In genomic region chr9:137358126-137358525, GRCh38 we compare ENCODE assay signal across 15 cellular contexts. TPM values are rescaled to one million over a fixed set of nuclear protein-coding genes. Genes with fewer than 3 reads are reported as not detected.
DNase-seq lines count a peak whose midpoint lies in the region; ATAC-seq and TF ChIP-seq lines count a peak whose summit lies in the region.
"Had no signal": no experiment of that assay in that cellular context is flagged by ENCODE, and none has a peak within 500 bp of the region (broad histone marks: within the 10 kb centered on the region; RNA-seq: fewer than 3 reads in every experiment).

No MANE protein-coding gene starts in this region.

- H3K14ac ChIP-seq in IMR-90 (replicated peaks; ENCODE audit: low read depth, low read length), result no peak overlapping the region

- no peak overlapping the region for H2AK5ac ChIP-seq in IMR-90 (ENCODE audit: low read depth, low read length)

- no peak overlapping the region for H3K18ac ChIP-seq in IMR-90 (ENCODE audit: low read depth, low read length)

- BruUV-seq in IMR-90 (replicated peaks; lab: Mats Ljungman, UMichigan), result no TSS peak

- no peak overlapping the region for H3K4me3 ChIP-seq in IMR-90 (ENCODE audit: insufficient read depth, low read depth, low read length)
- no peak overlapping the region for H3K4me3 ChIP-seq in upper lobe of right lung

- no peak for TF ChIP-seq POLR2A in IMR-90 (IDR thresholded peaks at IDR 0.05; ENCODE audit: low read depth, low read length)

- in situ Hi-C loops in IMR-90 (cut with MboI; ENCODE audit: low sequenced_read_pairs), result no loop called here

- no peak overlapping the region for H3K23ac ChIP-seq in IMR-90 (ENCODE audit: low read depth, low read length)

- H2BK15ac ChIP-seq in IMR-90 (ENCODE audit: low read depth, low read length), result no peak overlapping the region

- TF ChIP-seq CTCF in GM10266 (IDR thresholded peaks at IDR 0.05; ENCODE audit: control insufficient read depth, insufficient read depth, low read depth, missing control alignments), result no peak
- no peak for TF ChIP-seq CTCF in IMR-90 (conservative IDR thresholded peaks at IDR 0.05; ENCODE audit: low read depth, low read length)
- TF ChIP-seq CTCF in upper lobe of right lung (IDR thresholded peaks at IDR 0.05), result no peak

- no peak overlapping the region for H2BK20ac ChIP-seq in IMR-90 (ENCODE audit: low read depth, low read length)

- H3K27me3 ChIP-seq in IMR-90 (ENCODE audit: control insufficient read depth, insufficient read depth, low read length) (no peaks in the 10 kb centered on the region), upper lobe of right lung (no peaks in the 10 kb centered on the region)

- no peaks in the 10 kb centered on the region for H4K20me1 ChIP-seq in IMR-90 (ENCODE audit: insufficient read depth, low read length)

- ATAC-seq in IMR-90 (ENCODE audit: low read depth), result no peak
- no peak for ATAC-seq in upper lobe of right lung
- ATAC-seq: CD8-positive, alpha-beta T cell; HCT116 had no signal

- intact Hi-C loops in IMR-90 (cut with micrococcal nuclease), result no loop called here
- intact Hi-C loops in upper lobe of right lung (cut with DNase I), result no loop called here

- peak; percentile 6 for DNase-seq in GM10266 (ENCODE audit: extremely low spot score)
- DNase-seq in IMR-90, result no peak
- peak; percentile 72 for DNase-seq in mesenteric fat pad (ENCODE audit: low spot score)
- peak; percentile 49 for DNase-seq in upper lobe of right lung
- no peak for DNase-seq in NCI-H446 (lab: John Stamatoyannopoulos, UW)
- DNase-seq in substantia nigra (lab: John Stamatoyannopoulos, UW), result no peak
- DNase-seq in ecto neural progenitor cell (ENCODE audit: low spot score), result no peak
- DNase-seq: BE2C; CD8-positive, alpha-beta T cell; COR-L47; DMS153; DMS79 treated with DMSO at 0.1 percent for 48 hours; EL had no signal

- CTCF ChIA-PET in IMR-90 (lab: Yijun Ruan, JAX), result no interaction called here

- H3K79me1 ChIP-seq in IMR-90 (ENCODE audit: low read depth in 1 of 2, low read length in 2 of 2), result no peaks in the 10 kb centered on the region

- no peak overlapping the region for H4K5ac ChIP-seq in IMR-90 (ENCODE audit: low read depth, low read length)

- H3K27ac ChIP-seq in IMR-90 (ENCODE audit: insufficient read depth, low read length), result no peak overlapping the region
- H3K27ac ChIP-seq in upper lobe of right lung, result no peak overlapping the region
- H3K27ac ChIP-seq in substantia nigra (ENCODE audit: low read depth, low read length, poor library complexity, severe bottlenecking), result no peak overlapping the region
- H3K27ac ChIP-seq: C4-2B had no signal

- H3K4me2 ChIP-seq in IMR-90 (ENCODE audit: low read depth, low read length), result no peak overlapping the region

- no peak for TF ChIP-seq RAD21 in IMR-90 (IDR thresholded peaks at IDR 0.05; ENCODE audit: low read length)

- no peak overlapping the region for H2BK5ac ChIP-seq in IMR-90 (ENCODE audit: low read depth, low read length, poor library complexity, severe bottlenecking)

- POLR2A ChIA-PET in IMR-90 (lab: Charles Lee; ENCODE audit: unreplicated experiment), result no interaction called here

- 86% methylated on average over 4 of the region's 10 CpGs; no CpG with 5 or more reads in 1 of the 2 experiments for WGBS in IMR-90 (ENCODE audit: extremely low coverage in 2 of 2, insufficient read length in 1 of 2), 2 experiments

- H3K4ac ChIP-seq in IMR-90 (ENCODE audit: low read depth, low read length), result no peak overlapping the region

- H2AFZ ChIP-seq in IMR-90 (replicated peaks; ENCODE audit: low read length, poor library complexity), result no peak overlapping the region

- peak overlapping the region; percentile 55 for H2AK9ac ChIP-seq in IMR-90 (replicated peaks; ENCODE audit: low read depth, low read length, poor library complexity)

- H3K56ac ChIP-seq in IMR-90 (ENCODE audit: extremely low read depth, insufficient read depth, low read length), result no peak overlapping the region

- no peaks in the 10 kb centered on the region for H3K36me3 ChIP-seq in IMR-90 (ENCODE audit: control insufficient read depth, insufficient read depth, low read length)
- H3K36me3 ChIP-seq in upper lobe of right lung, result no peaks in the 10 kb centered on the region
- H3K36me3 ChIP-seq: BE2C had no signal

- no peak overlapping the region for H4K91ac ChIP-seq in IMR-90 (ENCODE audit: insufficient read depth, low read depth, low read length)

- no peaks in the 10 kb centered on the region for H3K9me1 ChIP-seq in IMR-90 (ENCODE audit: insufficient read depth, low read length)

- no peak overlapping the region for H2BK120ac ChIP-seq in IMR-90 (ENCODE audit: low read depth, low read length)

- no peak overlapping the region for H3K9ac ChIP-seq in IMR-90 (ENCODE audit: low read depth, low read length)

- H4K8ac ChIP-seq in IMR-90 (ENCODE audit: low read depth in 2 of 2, low read length in 2 of 2), result no peak overlapping the region

- H3K9me3 ChIP-seq in IMR-90 (ENCODE audit: control insufficient read depth, insufficient read depth, low read length), result peaks cover 41% of the 10 kb centered on the region
- H3K9me3 ChIP-seq in upper lobe of right lung, result peaks cover 12% of the 10 kb centered on the region

- dilution Hi-C loops in IMR-90 (cut with HindIII; ENCODE audit: low sequenced_read_pairs, unreplicated experiment), result no loop called here

- no peaks in the 10 kb centered on the region for H3K4me1 ChIP-seq in IMR-90 (ENCODE audit: control insufficient read depth, insufficient read depth, low read length)
- H3K4me1 ChIP-seq in upper lobe of right lung, result peaks cover 4% of the 10 kb centered on the region
- H3K4me1 ChIP-seq: BE2C had no signal

TF ChIP-seq in IMR-90, 13 proteins besides CTCF, POLR2A, EP300 and RAD21:
- TF ChIP-seq MXI1 (IDR thresholded peaks at IDR 0.05; ENCODE audit: borderline replicate concordance, low read depth, low read length) (no peak), CEBPB (IDR thresholded peaks at IDR 0.05; ENCODE audit: low read depth, low read length) (no peak), MAFK (IDR thresholded peaks at IDR 0.05; ENCODE audit: low read depth, low read length) (no peak), RCOR1 (IDR thresholded peaks at IDR 0.05; ENCODE audit: insufficient replicate concordance, low read length) (no peak), USF2 (IDR thresholded peaks at IDR 0.05; ENCODE audit: low read depth, low read length) (no peak), NFE2L2 (IDR thresholded peaks at IDR 0.05; ENCODE audit: low read depth, low read length) (no peak), CHD1 (IDR thresholded peaks at IDR 0.05; ENCODE audit: low read depth, low read length) (no peak), ELK1 (IDR thresholded peaks at IDR 0.05; ENCODE audit: borderline replicate concordance, low read depth, low read length) (no peak), SMC3 (IDR thresholded peaks at IDR 0.05; ENCODE audit: low read depth, low read length) (no peak), MAZ (IDR thresholded peaks at IDR 0.05; ENCODE audit: borderline replicate concordance, low read depth, low read length) (no peak), RFX5 (IDR thresholded peaks at IDR 0.05; ENCODE audit: low read depth, low read length) (no peak), BHLHE40 (IDR thresholded peaks at IDR 0.05; ENCODE audit: low read depth, low read length) (no peak)

RNA-seq across cellular contexts. Expression of gene NRARP, which starts 56.1 kb away (rescaled TPM):
- total RNA-seq in IMR-90 (2012; rRNA removed), result not detected in 2 replicates
- polyA plus RNA-seq in IMR-90 (2012; rRNA removed), result 0.15 and 0.39 TPM in 2 replicates
- polyA plus RNA-seq in IMR-90 (2012; cell fraction: cytosol; rRNA removed), result 0.37 and 1.8 TPM in 2 replicates
- polyA plus RNA-seq in IMR-90 (2012; cell fraction: nucleus; rRNA removed; ENCODE audit: low replicate concordance), result 2.9 and 4.1 TPM in 2 replicates
- total RNA-seq in mesenteric fat pad, result 16.3 TPM
- total RNA-seq in upper lobe of right lung, result 21.5 TPM

Comparison
In these comparisons a context has a peak if more than half of its experiments do, and no peak if none do; other contexts are left out.
1. DNase-seq: peak in GM10266 (single experiment), mesenteric fat pad (single experiment) and upper lobe of right lung (single experiment); none in IMR-90 (single experiment), NCI-H446 (0 of 2), substantia nigra (0 of 49) and ecto neural progenitor cell (single experiment).
2. RNA of gene NRARP, which starts 56.1 kb away (total RNA-seq): 21.5 TPM in upper lobe of right lung (single experiment) and 16.3 TPM in mesenteric fat pad (single experiment); not detected in IMR-90; every median in the first group is over 10 times any median in the second.